3 cellular contexts compared by ENCODE assay signal in genomic region chr2:221374234-221374633, GRCh38.
A peak's percentile ranks its signal among the peaks of the same experiment; 100 is the strongest.
TF ChIP-seq lines count a peak whose summit lies in the region.

No MANE protein-coding gene starts in this region.

TF ChIP-seq in HepG2, 621 proteins besides CTCF, POLR2A, EP300 and RAD21:
- TF ChIP-seq SALL2 (CRISPR knock-in tag; IDR thresholded peaks at IDR 0.05) (no peak), ZNF850 (CRISPR knock-in tag; conservative IDR thresholded peaks at IDR 0.05) (no peak), ZNF605 (CRISPR knock-in tag; IDR thresholded peaks at IDR 0.05) (no peak), BATF2 (CRISPR knock-in tag; IDR thresholded peaks at IDR 0.05) (no peak), ZFX (CRISPR knock-in tag; IDR thresholded peaks at IDR 0.05; ENCODE audit: low read depth) (no peak), ZKSCAN5 (CRISPR knock-in tag; IDR thresholded peaks at IDR 0.05) (no peak), CEBPB (IDR thresholded peaks at IDR 0.05; ENCODE audit: borderline replicate concordance, low read depth, low read length) (0 out of 2 replicates have a peak, but pooled peaks have one; percentile 52)

TF ChIP-seq in IMR-90, 13 proteins besides CTCF, POLR2A, EP300 and RAD21:
- TF ChIP-seq SMC3 (IDR thresholded peaks at IDR 0.05; ENCODE audit: low read depth, low read length) (no peak), MAFK (IDR thresholded peaks at IDR 0.05; ENCODE audit: low read depth, low read length) (no peak), USF2 (IDR thresholded peaks at IDR 0.05; ENCODE audit: low read depth, low read length) (no peak), CEBPB (IDR thresholded peaks at IDR 0.05; ENCODE audit: low read depth, low read length) (peak; percentile 69)

TF ChIP-seq in H1, 55 proteins besides CTCF, POLR2A, EP300 and RAD21:
- TF ChIP-seq CEBPB (IDR thresholded peaks at IDR 0.05; ENCODE audit: low read depth, low read length) (peak; percentile 55; the same call in 1 of the 2 replicates), SRF (IDR thresholded peaks at IDR 0.05; ENCODE audit: low read depth, low read length) (no peak), SAP30 (IDR thresholded peaks at IDR 0.05; ENCODE audit: insufficient read depth, insufficient replicate concordance, low read length) (no peak)
TF ChIP-seq in H1: peak in this region for 1.
